9 cellular contexts compared by ENCODE assay signal in genomic region chr3:39101022-39101689, GRCh38. TPM values are rescaled to one million over a fixed set of nuclear protein-coding genes. Genes with fewer than 3 reads are reported as not detected.
A peak's percentile ranks its signal among the peaks of the same experiment; 100 is the strongest.
DNase-seq lines count a peak whose midpoint lies in the region; ATAC-seq, FAIRE-seq and TF ChIP-seq lines count a peak whose summit lies in the region.
"Had no signal": no experiment of that assay in that cellular context is flagged by ENCODE, and none has a peak within 500 bp of the region (broad histone marks: within the 10 kb centered on the region; RNA-seq: fewer than 3 reads in every experiment).

No MANE protein-coding gene starts in this region.

- no peak overlapping the region for H3K9ac ChIP-seq in keratinocyte (ENCODE audit: control insufficient read depth, extremely low read depth, insufficient read depth, low read length)

- TF ChIP-seq CTCF in keratinocyte (optimal IDR thresholded peaks at IDR 0.05 in 1 of 3, IDR thresholded peaks at IDR 0.05 in 1 of 3, conservative IDR thresholded peaks at IDR 0.05 in 1 of 3; ENCODE audit: extremely low read depth in 1 of 3, insufficient read depth in 2 of 3, low read length in 3 of 3) = peak in 2 of 3 experiments; percentile 73 to 78

- peaks cover 34 to 48% of the 10 kb centered on the region in 2 donors for H3K4me1 Mint-ChIP-seq in stimulated activated naive B cell treated with anti-CD40 and anti-IgM and Interleukin-4, amounts not matched to agents 10 μg/mL and 1 μg/mL and 100 μg/mL, for 72 hours

- H3K9me3 Mint-ChIP-seq in stimulated activated naive B cell treated with anti-CD40 and anti-IgM and Interleukin-4, amounts not matched to agents 10 μg/mL and 1 μg/mL and 100 μg/mL, for 72 hours = no peaks in the 10 kb centered on the region

- DNase-seq in Right ventricle myocardium superior = no peak
- DNase-seq in Right ventricle myocardium inferior (ENCODE audit: missing footprints) = no peak
- peak; percentile 71 for DNase-seq in RPMI8226
- DNase-seq in amniotic epithelial cell (ENCODE audit: low read depth) = peak; percentile 38
- DNase-seq in keratinocyte (ENCODE audit: low read depth, low spot score) = no peak
- no peak for DNase-seq in stimulated activated naive B cell treated with anti-CD40 and anti-IgM and Interleukin-4, amounts not matched to agents 10 μg/mL and 1 μg/mL and 100 μg/mL, for 72 hours
- no peak for DNase-seq in NCI-H1048 (lab: John Stamatoyannopoulos, UW)

- peaks cover 22 to 28% of the 10 kb centered on the region in 2 experiments for H3K36me3 ChIP-seq in keratinocyte (ENCODE audit: control insufficient read depth in 2 of 2, extremely low read depth in 1 of 2, insufficient read depth in 2 of 2, low read length in 2 of 2)

- peaks cover 10% of the 10 kb centered on the region for H4K20me1 ChIP-seq in keratinocyte (ENCODE audit: control insufficient read depth, extremely low read depth, insufficient read depth, low read length)

- H3K9me1 ChIP-seq in keratinocyte (ENCODE audit: control insufficient read depth, extremely low read depth, insufficient read depth, low read length) = peaks cover 2% of the 10 kb centered on the region

- no peak overlapping the region for H3K4me3 Mint-ChIP-seq in stimulated activated naive B cell treated with anti-CD40 and anti-IgM and Interleukin-4, amounts not matched to agents 10 μg/mL and 1 μg/mL and 100 μg/mL, for 72 hours

- no peak overlapping the region for H3K27ac Mint-ChIP-seq in stimulated activated naive B cell treated with anti-CD40 and anti-IgM and Interleukin-4, amounts not matched to agents 10 μg/mL and 1 μg/mL and 100 μg/mL, for 72 hours

- ATAC-seq in Right ventricle myocardium superior (ENCODE audit: poor library complexity) (peak; percentile 53), Right ventricle myocardium inferior (no peak), HG02852 (IDR thresholded peaks at IDR 0.05; ENCODE audit: unreplicated experiment) (peak; percentile 70)
- peak; percentile 79 to 87 for ATAC-seq in stimulated activated naive B cell treated with anti-CD40 and anti-IgM and Interleukin-4, amounts not matched to agents 10 μg/mL and 1 μg/mL and 100 μg/mL, for 72 hours (replicated peaks)

- dilution Hi-C loops in keratinocyte (cut with MboI; ENCODE audit: extremely low pct_ligation_motif_present, low sequenced_read_pairs) = no loop called here

- no peaks in the 10 kb centered on the region for H3K9me3 ChIP-seq in keratinocyte (ENCODE audit: control insufficient read depth, low read depth, low read length)

- H3K27me3 Mint-ChIP-seq in stimulated activated naive B cell treated with anti-CD40 and anti-IgM and Interleukin-4, amounts not matched to agents 10 μg/mL and 1 μg/mL and 100 μg/mL, for 72 hours = no peaks in the 10 kb centered on the region

- peaks cover 13 to 30% of the 10 kb centered on the region in 2 donors for H3K36me3 Mint-ChIP-seq in stimulated activated naive B cell treated with anti-CD40 and anti-IgM and Interleukin-4, amounts not matched to agents 10 μg/mL and 1 μg/mL and 100 μg/mL, for 72 hours

- no peak overlapping the region for H2AFZ ChIP-seq in keratinocyte (ENCODE audit: control insufficient read depth, low read length)

- H3K4me2 ChIP-seq in keratinocyte (ENCODE audit: control insufficient read depth, extremely low read depth, insufficient read depth, low read depth, low read length) = no peak overlapping the region

- peaks cover 6% of the 10 kb centered on the region for H3K4me1 ChIP-seq in keratinocyte (ENCODE audit: control insufficient read depth, extremely low read depth, insufficient read depth, low read length)

- no peak overlapping the region for H3K4me3 ChIP-seq in keratinocyte (ENCODE audit: control insufficient read depth in 2 of 3, extremely low read depth in 1 of 3, insufficient read depth in 2 of 3, low read depth in 1 of 3, low read length in 3 of 3)

- H3K27me3 ChIP-seq in keratinocyte (ENCODE audit: control insufficient read depth, extremely low read depth, insufficient read depth, low read length) = no peaks in the 10 kb centered on the region

- no peak overlapping the region for H3K27ac ChIP-seq in keratinocyte (ENCODE audit: control insufficient read depth, insufficient read depth, low read length)
- H3K27ac ChIP-seq: epithelial cell of prostate had no signal

- intact Hi-C loops in Right ventricle myocardium superior (cut with DNase I) = no loop called here
- intact Hi-C loops in Right ventricle myocardium inferior (cut with DNase I) = no loop called here

- H3K79me2 ChIP-seq in keratinocyte (ENCODE audit: control insufficient read depth, insufficient read depth, low read length) = peaks cover 30% of the 10 kb centered on the region

- FAIRE-seq in keratinocyte (lab: Jason Lieb, UNC) = no peak

RNA-seq across cellular contexts. Expression of gene GORASP1, which starts 6.3 kb away (rescaled TPM):
- 48.4 TPM for total RNA-seq in Right ventricle myocardium superior
- total RNA-seq in Right ventricle myocardium inferior = 45.6 TPM
- polyA plus RNA-seq in keratinocyte = 38.4 to 58.8 TPM (median 43.7 TPM) in 3 replicates
- 9.6 TPM for polyA plus RNA-seq in keratinocyte (2011; ENCODE audit: low read depth)
- polyA plus RNA-seq in keratinocyte (2011; cell fraction: cytosol; rRNA removed) = 30.3 and 31.4 TPM in 2 replicates
- polyA plus RNA-seq in keratinocyte (2011; cell fraction: nucleus; rRNA removed) = 81.5 and 88.8 TPM in 2 replicates
- polyA plus RNA-seq in keratinocyte (2012; ENCODE audit: low replicate concordance) = 31.1 and 34.2 TPM in 2 replicates
- 39.1 to 63.4 TPM (median 52.9 TPM) in 3 replicates for polyA minus RNA-seq in keratinocyte
- 34.1 TPM for polyA minus RNA-seq in keratinocyte (2011; cell fraction: cytosol; rRNA and poly(A)+ RNA removed)
- 27.2 and 30.3 TPM in 2 replicates for polyA minus RNA-seq in keratinocyte (2011; cell fraction: nucleus; rRNA and poly(A)+ RNA removed)

RNA-seq across cellular contexts. Expression of gene TTC21A, which starts 6.3 kb away (rescaled TPM):
- total RNA-seq in Right ventricle myocardium superior (2.0 TPM), Right ventricle myocardium inferior (1.2 TPM)
- 1.1 to 2.4 TPM (median 1.3 TPM) in 3 replicates for polyA plus RNA-seq in keratinocyte
- polyA plus RNA-seq in keratinocyte (2011; ENCODE audit: low read depth) = 2.2 TPM
- polyA plus RNA-seq in keratinocyte (2011; cell fraction: cytosol; rRNA removed) = 0.30 and 0.50 TPM in 2 replicates
- 6.2 and 6.4 TPM in 2 replicates for polyA plus RNA-seq in keratinocyte (2011; cell fraction: nucleus; rRNA removed)
- polyA plus RNA-seq in keratinocyte (2012; ENCODE audit: low replicate concordance) = 0.61 and 2.7 TPM in 2 replicates
- polyA minus RNA-seq in keratinocyte = 1.2 to 3.3 TPM (median 2.0 TPM) in 3 replicates
- not detected for polyA minus RNA-seq in keratinocyte (2011; cell fraction: cytosol; rRNA and poly(A)+ RNA removed)
- polyA minus RNA-seq in keratinocyte (2011; cell fraction: nucleus; rRNA and poly(A)+ RNA removed) = 2.6 and 3.9 TPM in 2 replicates

RNA-seq across cellular contexts. Expression of gene WDR48, which starts 49.3 kb away (rescaled TPM):
- total RNA-seq in Right ventricle myocardium superior (33.1 TPM), Right ventricle myocardium inferior (28.9 TPM)
- 14.9 to 29.7 TPM (median 20.2 TPM) in 3 replicates for polyA plus RNA-seq in keratinocyte
- polyA plus RNA-seq in keratinocyte (2011; ENCODE audit: low read depth) = 16.5 TPM
- 10.1 and 26.2 TPM in 2 replicates for polyA plus RNA-seq in keratinocyte (2011; cell fraction: cytosol; rRNA removed)
- 19.3 and 27.8 TPM in 2 replicates for polyA plus RNA-seq in keratinocyte (2011; cell fraction: nucleus; rRNA removed)
- polyA plus RNA-seq in keratinocyte (2012; ENCODE audit: low replicate concordance) = 14.3 and 15.1 TPM in 2 replicates
- 4.5 to 36.3 TPM (median 22.3 TPM) in 3 replicates for polyA minus RNA-seq in keratinocyte
- polyA minus RNA-seq in keratinocyte (2011; cell fraction: cytosol; rRNA and poly(A)+ RNA removed) = 30.7 TPM
- 10.6 and 21.7 TPM in 2 replicates for polyA minus RNA-seq in keratinocyte (2011; cell fraction: nucleus; rRNA and poly(A)+ RNA removed)

RNA-seq across cellular contexts. Expression of gene SCN11A, which starts 49.4 kb away (rescaled TPM):
- 0.05 TPM for total RNA-seq in Right ventricle myocardium superior
- total RNA-seq in Right ventricle myocardium inferior = 0.08 TPM
- 0.01 to 0.04 TPM in 2 of 3 replicates, not detected in the other for polyA plus RNA-seq in keratinocyte
- not detected for polyA plus RNA-seq in keratinocyte (2011; ENCODE audit: low read depth)
- polyA plus RNA-seq in keratinocyte (2011; cell fraction: cytosol; rRNA removed) = 0.01 TPM in 1 of 2 replicates, not detected in the other
- polyA plus RNA-seq in keratinocyte (2011; cell fraction: nucleus; rRNA removed) = 0.04 and 0.06 TPM in 2 replicates
- not detected in 2 replicates for polyA plus RNA-seq in keratinocyte (2012; ENCODE audit: low replicate concordance)
- polyA minus RNA-seq in keratinocyte = 0.07 TPM in 1 of 3 replicates, not detected in the others
- polyA minus RNA-seq in keratinocyte (2011; cell fraction: cytosol; rRNA and poly(A)+ RNA removed) = not detected
- polyA minus RNA-seq in keratinocyte (2011; cell fraction: nucleus; rRNA and poly(A)+ RNA removed) = not detected in 2 replicates

RNA-seq across cellular contexts. Expression of gene CSRNP1, which starts 52.2 kb away (rescaled TPM):
- total RNA-seq in Right ventricle myocardium superior = 11.4 TPM
- total RNA-seq in Right ventricle myocardium inferior = 12.9 TPM
- 4.0 to 5.4 TPM (median 5.4 TPM) in 3 replicates for polyA plus RNA-seq in keratinocyte
- polyA plus RNA-seq in keratinocyte (2011; ENCODE audit: low read depth) = 9.1 TPM
- 2.2 and 2.7 TPM in 2 replicates for polyA plus RNA-seq in keratinocyte (2011; cell fraction: cytosol; rRNA removed)
- 10.0 and 12.0 TPM in 2 replicates for polyA plus RNA-seq in keratinocyte (2011; cell fraction: nucleus; rRNA removed)
- polyA plus RNA-seq in keratinocyte (2012; ENCODE audit: low replicate concordance) = 3.8 and 31.2 TPM in 2 replicates
- polyA minus RNA-seq in keratinocyte = 8.1 to 9.5 TPM (median 8.6 TPM) in 3 replicates
- 5.8 TPM for polyA minus RNA-seq in keratinocyte (2011; cell fraction: cytosol; rRNA and poly(A)+ RNA removed)
- polyA minus RNA-seq in keratinocyte (2011; cell fraction: nucleus; rRNA and poly(A)+ RNA removed) = 9.0 and 10.8 TPM in 2 replicates

Comparison
In these comparisons a context has a peak if more than half of its experiments do, and no peak if none do; other contexts are left out.
1. DNase-seq: peak in RPMI8226 (single experiment) and amniotic epithelial cell (single experiment); none in Right ventricle myocardium superior (single experiment), Right ventricle myocardium inferior (single experiment), keratinocyte (single experiment), stimulated activated naive B cell treated with anti-CD40 and anti-IgM and Interleukin-4, amounts not matched to agents 10 μg/mL and 1 μg/mL and 100 μg/mL, for 72 hours (single experiment) and NCI-H1048 (single experiment).